Comparison of ENCODE assay signal across 30 cellular contexts in genomic region chr17:81535007-81535328, GRCh38. TPM values are rescaled to one million over a fixed set of nuclear protein-coding genes. Genes with fewer than 3 reads are reported as not detected.
"Had no signal": no experiment of that assay in that cellular context is flagged by ENCODE, and none has a peak within 500 bp of the region (broad histone marks: within the 10 kb centered on the region; RNA-seq: fewer than 3 reads in every experiment).

No MANE protein-coding gene starts in this region.

- ATAC-seq: activated T-cell treated with anti-CD3 and anti-CD28 coated beads, Interleukin-2, amount 50 U/mL, for 72 hours; esophagus mucosa; gastrocnemius medialis; heart left ventricle; WTC11 had no signal

- FAIRE-seq: astrocyte, bronchial epithelial cell had no signal

- H3K4me3 ChIP-seq: coronary artery, dorsolateral prefrontal cortex, gastrocnemius medialis, heart left ventricle had no signal

- H3K9me3 ChIP-seq: gastrocnemius medialis, heart left ventricle had no signal

- H3K27ac ChIP-seq: brain microvascular endothelial cell, coronary artery, dorsolateral prefrontal cortex, gastrocnemius medialis, heart left ventricle, VCaP had no signal

- DNase-seq: activated CD4-positive, alpha-beta memory T cell treated with anti-CD3 and anti-CD28 coated beads, Interleukin-2, amount 10 ng/mL, durations not matched to agents 7 days and 5 days; activated CD4-positive, alpha-beta T cell treated with anti-CD3 and anti-CD28 coated beads for 1 hour; activated CD4-positive, alpha-beta T cell treated with anti-CD3 and anti-CD28 coated beads for 4 hours; activated CD4-positive, alpha-beta T cell treated with anti-CD3 and anti-CD28 coated beads, Interleukin-2, amount 10 ng/mL, durations not matched to agents 7 days and 5 days; activated CD4-positive, alpha-beta T cell treated with anti-CD3 and anti-CD28 coated beads, Interleukin-2, amount 50 U/mL, for 4 hours; activated CD8-positive, alpha-beta memory T cell treated with anti-CD3 and anti-CD28 coated beads, Interleukin-2, amount 50 U/mL, for 48 hours; activated gamma-delta T cell; activated naive CD4-positive, alpha-beta T cell; activated naive CD4-positive, alpha-beta T cell treated with anti-CD3 and anti-CD28 coated beads, Interleukin-2, amount 10 ng/mL, durations not matched to agents 7 days and 5 days; activated T-cell treated with anti-CD3 and anti-CD28 coated beads for 4 hours; activated T-cell treated with anti-CD3 and anti-CD28 coated beads, Interleukin-2, amount 50 U/mL, for 24 hours; activated T-cell treated with anti-CD3 and anti-CD28 coated beads, Interleukin-2, amount 50 U/mL, for 72 hours; amniotic stem cell; anterior cingulate cortex; brain microvascular endothelial cell; dorsolateral prefrontal cortex; effector memory CD4-positive, alpha-beta T cell; endodermal cell; foreskin fibroblast; gastrocnemius medialis; glutamatergic neuron; heart left ventricle; T-helper 2 cell had no signal

RNA-seq across cellular contexts. Expression of gene FSCN2, which starts 6.8 kb away (rescaled TPM):
- total RNA-seq: epithelial cell of proximal tubule had no signal
